26 cellular contexts compared by ENCODE assay signal in genomic region chr2:176154853-176155252, GRCh38. TPM values are rescaled to one million over a fixed set of nuclear protein-coding genes. Genes with fewer than 3 reads are reported as not detected.
"Had no signal": no experiment of that assay in that cellular context is flagged by ENCODE, and none has a peak within 500 bp of the region (broad histone marks: within the 10 kb centered on the region; RNA-seq: fewer than 3 reads in every experiment).

No MANE protein-coding gene starts in this region.

- H3K36me3 Mint-ChIP-seq: activated naive CD8-positive, alpha-beta T cell had no signal

- H3K4me3 ChIP-seq: SJCRH30 had no signal

- H3K36me3 ChIP-seq: SJCRH30 had no signal

- DNase-seq: activated CD4-positive, alpha-beta memory T cell treated with anti-CD3 and anti-CD28 coated beads, Interleukin-2, amount 10 ng/mL, durations not matched to agents 7 days and 5 days; activated CD4-positive, alpha-beta T cell treated with anti-CD3 and anti-CD28 coated beads for 36 hours; activated CD4-positive, alpha-beta T cell treated with anti-CD3 and anti-CD28 coated beads, Interleukin-2, amount 50 U/mL, for 1 hour; activated CD4-positive, CD25-positive, alpha-beta regulatory T cell; activated gamma-delta T cell; activated naive CD4-positive, alpha-beta T cell treated with anti-CD3 and anti-CD28 coated beads for 36 hours; activated T-cell treated with anti-CD3 and anti-CD28 coated beads for 4 hours; activated T-cell treated with anti-CD3 and anti-CD28 coated beads, Interleukin-2, amount 50 U/mL, for 48 hours; amygdala; caudate nucleus; Kasumi-1; NCI-H1105 treated with DMSO at 0.1 percent for 48 hours; NCI-H1436 treated with DMSO at 0.1 percent for 48 hours; NCI-H187; NCI-H510A treated with DMSO at 0.1 percent for 48 hours; NCI-H69; NK-92 treated with Interleukin-12 subunit alpha and Interleukin-12 subunit beta, amount 100 ng/mL, for 24 hours; OCI-M1; Right ventricle myocardium superior; SJCRH30; T-helper 17 cell had no signal

- H3K4me3 Mint-ChIP-seq: activated CD4-positive, alpha-beta memory T cell treated with anti-CD3 and anti-CD28 coated beads, Interleukin-2, amount 10 ng/mL, durations not matched to agents 7 days and 5 days; activated CD4-positive, alpha-beta T cell treated with anti-CD3 and anti-CD28 coated beads for 36 hours; activated naive CD4-positive, alpha-beta T cell treated with anti-CD3 and anti-CD28 coated beads for 36 hours; activated naive CD8-positive, alpha-beta T cell; activated T-helper 17 cell treated with anti-CD3 and anti-CD28 coated beads, Interleukin-2, amount 50 U/mL, for 72 hours; T-helper 17 cell had no signal

- H3K27me3 ChIP-seq: SJCRH30 had no signal

- H3K9me3 Mint-ChIP-seq: activated CD4-positive, alpha-beta memory T cell treated with anti-CD3 and anti-CD28 coated beads, Interleukin-2, amount 10 ng/mL, durations not matched to agents 7 days and 5 days; activated naive CD4-positive, alpha-beta T cell treated with anti-CD3 and anti-CD28 coated beads for 36 hours; activated T-helper 17 cell treated with anti-CD3 and anti-CD28 coated beads, Interleukin-2, amount 50 U/mL, for 72 hours had no signal

- H3K4me1 Mint-ChIP-seq: activated T-helper 17 cell treated with anti-CD3 and anti-CD28 coated beads, Interleukin-2, amount 50 U/mL, for 72 hours had no signal

- H3K27ac ChIP-seq: RWPE1, SJCRH30, VCaP had no signal

- H3K27ac Mint-ChIP-seq: activated CD4-positive, alpha-beta memory T cell treated with anti-CD3 and anti-CD28 coated beads, Interleukin-2, amount 10 ng/mL, durations not matched to agents 7 days and 5 days; activated CD4-positive, alpha-beta T cell treated with anti-CD3 and anti-CD28 coated beads for 36 hours; activated naive CD4-positive, alpha-beta T cell treated with anti-CD3 and anti-CD28 coated beads for 36 hours; activated naive CD8-positive, alpha-beta T cell; activated T-helper 17 cell treated with anti-CD3 and anti-CD28 coated beads, Interleukin-2, amount 50 U/mL, for 72 hours; T-helper 17 cell had no signal

- H3K9me3 ChIP-seq: SJCRH30 had no signal

- H3K4me1 ChIP-seq: SJCRH30 had no signal

RNA-seq across cellular contexts. Expression of gene HOXD3, which starts 2.3 kb away (rescaled TPM):
- total RNA-seq: activated CD4-positive, alpha-beta memory T cell treated with anti-CD3 and anti-CD28 coated beads, Interleukin-2, amount 10 ng/mL, durations not matched to agents 7 days and 5 days; activated CD4-positive, alpha-beta T cell treated with anti-CD3 and anti-CD28 coated beads for 36 hours; activated CD8-positive, alpha-beta memory T cell treated with anti-CD3 and anti-CD28 coated beads for 36 hours; activated naive CD4-positive, alpha-beta T cell treated with anti-CD3 and anti-CD28 coated beads for 36 hours; activated T-helper 17 cell treated with anti-CD3 and anti-CD28 coated beads, Interleukin-2, amount 50 U/mL, for 72 hours; SJCRH30; T-helper 17 cell had no signal

RNA-seq across cellular contexts. Expression of gene HOXD4, which starts 3.5 kb away (rescaled TPM):
- total RNA-seq: activated CD4-positive, alpha-beta memory T cell treated with anti-CD3 and anti-CD28 coated beads, Interleukin-2, amount 10 ng/mL, durations not matched to agents 7 days and 5 days; activated CD4-positive, alpha-beta T cell treated with anti-CD3 and anti-CD28 coated beads for 36 hours; activated CD8-positive, alpha-beta memory T cell treated with anti-CD3 and anti-CD28 coated beads for 36 hours; activated naive CD4-positive, alpha-beta T cell treated with anti-CD3 and anti-CD28 coated beads for 36 hours; activated T-helper 17 cell treated with anti-CD3 and anti-CD28 coated beads, Interleukin-2, amount 50 U/mL, for 72 hours; Right ventricle myocardium superior; SJCRH30; T-helper 17 cell had no signal

RNA-seq across cellular contexts. Expression of gene HOXD8, which starts 25.3 kb away (rescaled TPM):
- total RNA-seq: activated CD4-positive, alpha-beta memory T cell treated with anti-CD3 and anti-CD28 coated beads, Interleukin-2, amount 10 ng/mL, durations not matched to agents 7 days and 5 days; activated CD4-positive, alpha-beta T cell treated with anti-CD3 and anti-CD28 coated beads for 36 hours; activated CD8-positive, alpha-beta memory T cell treated with anti-CD3 and anti-CD28 coated beads for 36 hours; activated naive CD4-positive, alpha-beta T cell treated with anti-CD3 and anti-CD28 coated beads for 36 hours; activated T-helper 17 cell treated with anti-CD3 and anti-CD28 coated beads, Interleukin-2, amount 50 U/mL, for 72 hours; T-helper 17 cell had no signal

RNA-seq across cellular contexts. Expression of gene HOXD9, which starts 32.3 kb away (rescaled TPM):
- total RNA-seq: activated CD4-positive, alpha-beta memory T cell treated with anti-CD3 and anti-CD28 coated beads, Interleukin-2, amount 10 ng/mL, durations not matched to agents 7 days and 5 days; activated CD4-positive, alpha-beta T cell treated with anti-CD3 and anti-CD28 coated beads for 36 hours; activated CD8-positive, alpha-beta memory T cell treated with anti-CD3 and anti-CD28 coated beads for 36 hours; activated naive CD4-positive, alpha-beta T cell treated with anti-CD3 and anti-CD28 coated beads for 36 hours; activated T-helper 17 cell treated with anti-CD3 and anti-CD28 coated beads, Interleukin-2, amount 50 U/mL, for 72 hours; Right ventricle myocardium superior; T-helper 17 cell had no signal

RNA-seq across cellular contexts. Expression of gene HOXD1, which starts 33.6 kb away (rescaled TPM):
- total RNA-seq: activated CD4-positive, alpha-beta memory T cell treated with anti-CD3 and anti-CD28 coated beads, Interleukin-2, amount 10 ng/mL, durations not matched to agents 7 days and 5 days; activated CD4-positive, alpha-beta T cell treated with anti-CD3 and anti-CD28 coated beads for 36 hours; activated CD8-positive, alpha-beta memory T cell treated with anti-CD3 and anti-CD28 coated beads for 36 hours; activated naive CD4-positive, alpha-beta T cell treated with anti-CD3 and anti-CD28 coated beads for 36 hours; activated T-helper 17 cell treated with anti-CD3 and anti-CD28 coated beads, Interleukin-2, amount 50 U/mL, for 72 hours; Right ventricle myocardium superior; T-helper 17 cell had no signal
